ENCODE assay signal across 26 cellular contexts in genomic region chr12:130110910-130111309, GRCh38. TPM values are rescaled to one million over a fixed set of nuclear protein-coding genes. Genes with fewer than 3 reads are reported as not detected.
"Had no signal": no experiment of that assay in that cellular context is flagged by ENCODE, and none has a peak within 500 bp of the region (broad histone marks: within the 10 kb centered on the region; RNA-seq: fewer than 3 reads in every experiment).

No MANE protein-coding gene starts in this region.

- H3K4me3 ChIP-seq: K562, SJSA1, SK-N-MC had no signal

- H3K27me3 ChIP-seq: SJSA1 had no signal

- H3K4me1 ChIP-seq: SJSA1 had no signal

- H3K9ac ChIP-seq: KMS-11 had no signal

- DNase-seq: Kasumi-1, MM.1S, NCI-H1092 treated with DMSO at 0.1 percent for 48 hours, NCI-H1436, NCI-H187, NCI-H2029, NCI-H2081 treated with DMSO at 0.1 percent for 48 hours, NCI-H2171, NCI-H226, NCI-H446, NCI-H510A, NCI-H524 treated with DMSO at 0.1 percent for 48 hours, NCI-H69, NCI-H774, Right ventricle myocardium superior, RPMI8226, SIG-M5 had no signal

- ATAC-seq: K562 had no signal

- H3K36me3 Mint-ChIP-seq: IgD-negative memory B cell had no signal

- H3K4me3 Mint-ChIP-seq: IgD-negative memory B cell had no signal

- H3K27ac ChIP-seq: HL-60, KMS-11, SJSA1, SK-N-MC had no signal

- H3K4me2 ChIP-seq: KMS-11 had no signal

- H3K27me3 Mint-ChIP-seq: IgD-negative memory B cell had no signal

- FAIRE-seq: HTR-8/SVneo, K562, RCC 7860 had no signal

- H3K36me3 ChIP-seq: SJSA1 had no signal

- H3K4me1 Mint-ChIP-seq: IgD-negative memory B cell had no signal

- H3K27ac Mint-ChIP-seq: IgD-negative memory B cell had no signal

RNA-seq across cellular contexts. Expression of gene FZD10, which starts 51.4 kb away (rescaled TPM):
- total RNA-seq: K562, M059J, Right ventricle myocardium superior, SJSA1 had no signal
- polyA plus RNA-seq: IgD-negative memory B cell, K562 had no signal
